Comparison of ENCODE assay signal across 21 cellular contexts in the genomic region with DNA sequence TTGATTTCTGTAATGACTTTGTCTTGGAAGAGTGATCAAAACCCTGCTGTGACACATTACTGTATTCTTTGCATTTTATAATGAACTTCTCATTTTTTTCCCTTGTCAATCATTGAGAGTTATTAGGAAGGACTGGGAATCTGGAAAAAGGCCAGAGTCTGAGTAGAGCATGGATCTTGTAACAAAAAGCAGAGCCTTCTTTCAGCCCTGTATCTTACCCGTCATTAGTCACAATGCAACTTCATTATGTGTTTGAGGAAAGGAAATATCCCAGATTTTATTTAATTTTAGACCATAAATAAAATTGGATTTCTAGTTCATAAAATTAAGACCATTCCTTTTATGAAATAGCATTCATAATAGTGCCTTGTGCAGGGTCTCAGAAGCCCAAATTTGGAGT.
"Had no signal": no experiment of that assay in that cellular context is flagged by ENCODE, and none has a peak within 500 bp of the region (broad histone marks: within the 10 kb centered on the region; RNA-seq: fewer than 3 reads in every experiment).

No MANE protein-coding gene starts in this region.

- H3K4me2 ChIP-seq: hepatocyte had no signal

- H3K36me3 ChIP-seq: heart left ventricle, left lung, neutrophil, pancreas, right lobe of liver, thoracic aorta, upper lobe of left lung had no signal

- H3K4me3 ChIP-seq: gastroesophageal sphincter, heart left ventricle, hepatocyte, left lung, mucosa of descending colon, pancreas, right lobe of liver, thoracic aorta, tibial nerve, upper lobe of left lung had no signal

- H3K27ac ChIP-seq: foreskin keratinocyte, gastroesophageal sphincter, heart left ventricle, hepatocyte, left lung, neutrophil, pancreas, right lobe of liver, thoracic aorta, upper lobe of left lung had no signal

- DNase-seq: cortex of kidney; effector memory CD8-positive, alpha-beta T cell; foreskin keratinocyte; heart left ventricle; left cardiac atrium; left lung; mesenchymal stem cell; mucosa of descending colon; naive B cell; pancreas; right lobe of liver; small intestine; stimulated activated CD4-positive, alpha-beta T cell treated with anti-CD3 and anti-CD28 coated beads, Interleukin-15, amount 100 ng/mL, for 24 hours; stimulated activated CD4-positive, alpha-beta T cell treated with anti-CD3 and anti-CD28 coated beads, Interleukin-2, amount 100 ng/mL, for 48 hours; stimulated activated naive B cell treated with anti-CD40 and anti-IgM and Interleukin-4, amounts not matched to agents 10 μg/mL and 1 μg/mL and 100 μg/mL, for 72 hours; upper lobe of left lung had no signal

- H3K4me1 ChIP-seq: left lung, upper lobe of left lung had no signal

- H3K9me3 ChIP-seq: gastroesophageal sphincter, heart left ventricle, left lung, mucosa of descending colon, neutrophil, pancreas, right lobe of liver, thoracic aorta, tibial nerve, upper lobe of left lung had no signal

- H3K79me2 ChIP-seq: hepatocyte had no signal

- H3K27me3 ChIP-seq: foreskin keratinocyte, gastroesophageal sphincter, hepatocyte, left lung, neutrophil, pancreas, right lobe of liver, tibial nerve, upper lobe of left lung had no signal

- H2AFZ ChIP-seq: hepatocyte had no signal
